ENCODE assay signal across 8 cellular contexts in the genomic region with DNA sequence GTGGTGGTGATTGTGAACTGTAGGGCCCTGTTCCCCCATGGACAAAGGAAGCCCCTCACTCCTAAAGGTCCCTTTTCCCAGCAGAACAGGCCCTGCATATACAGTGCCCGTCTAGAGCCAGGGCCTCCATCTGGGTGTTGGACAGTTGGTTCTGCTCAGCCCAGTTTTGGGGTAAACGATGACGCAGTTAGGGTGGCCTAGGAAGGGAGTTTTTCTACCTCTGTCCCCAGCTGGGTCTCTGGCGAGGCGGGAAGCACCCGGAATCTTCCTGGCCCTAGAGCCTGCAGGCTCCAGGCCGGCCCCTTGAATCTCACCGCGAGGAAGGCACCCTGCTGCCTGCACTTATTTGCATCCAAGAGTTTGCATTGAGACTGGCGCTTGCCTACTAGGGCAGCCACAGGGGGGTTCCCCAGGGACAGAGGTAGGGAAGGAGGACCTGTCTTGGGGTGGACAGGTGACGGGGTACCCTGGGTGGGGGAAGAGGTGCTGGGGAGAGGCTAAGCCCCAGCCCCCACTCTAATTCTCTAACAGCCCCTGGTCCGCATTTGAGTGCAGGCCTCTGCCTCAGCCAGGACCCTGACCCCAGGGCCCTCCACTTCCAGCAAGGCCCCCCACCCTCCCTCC. TPM values are rescaled to one million over a fixed set of nuclear protein-coding genes. Genes with fewer than 3 reads are reported as not detected.
DNase-seq lines count a peak whose midpoint lies in the region; ATAC-seq and TF ChIP-seq lines count a peak whose summit lies in the region.

No MANE protein-coding gene starts in this region.

- H3K4me1 ChIP-seq in BE2C (no peaks in the 10 kb centered on the region), colonic mucosa (peaks cover 5% of the 10 kb centered on the region)

- peaks cover 21% of the 10 kb centered on the region for H3K4me1 Mint-ChIP-seq in type B pancreatic cell (ENCODE audit: unreplicated experiment)

- H3K27ac Mint-ChIP-seq in type B pancreatic cell = peak overlapping the region; percentile 85

- no peaks in the 10 kb centered on the region for H3K9me3 ChIP-seq in BE2C
- H3K9me3 ChIP-seq in colonic mucosa = no peaks in the 10 kb centered on the region

- H3K9ac ChIP-seq in colonic mucosa (ENCODE audit: low read depth in 2 of 2, low read length in 2 of 2) = peak overlapping the region in 1 of 2 donors; percentile 35

- peak; percentile 35 for DNase-seq in BE2C
- peak; percentile 3 for DNase-seq in RPMI7951 (ENCODE audit: low read depth)
- DNase-seq in colonic mucosa = peak; percentile 64
- peak; percentile 38 for DNase-seq in midbrain (lab: John Stamatoyannopoulos, UW)
- DNase-seq in type B pancreatic cell (ENCODE audit: extremely low spot score, unreplicated experiment) = peak; percentile 68
- DNase-seq in NOMO-1 (lab: John Stamatoyannopoulos, UW; ENCODE audit: unreplicated experiment in 2 of 2) = no peak

- peaks cover 8% of the 10 kb centered on the region for H3K36me3 ChIP-seq in BE2C
- H3K36me3 ChIP-seq in colonic mucosa = no peaks in the 10 kb centered on the region

- no peaks in the 10 kb centered on the region for H3K27me3 Mint-ChIP-seq in type B pancreatic cell

- H3K4me3 ChIP-seq in BE2C (ENCODE audit: low read depth, low read length) (no peak overlapping the region), colonic mucosa (peak overlapping the region; percentile 80)

- H3K27me3 ChIP-seq in BE2C (no peaks in the 10 kb centered on the region), colonic mucosa (no peaks in the 10 kb centered on the region)

- ATAC-seq in GM18867 (IDR thresholded peaks at IDR 0.05; ENCODE audit: unreplicated experiment) (peak; percentile 75), HG03060 (IDR thresholded peaks at IDR 0.05; ENCODE audit: low read depth, unreplicated experiment) (peak; percentile 73)

- peak overlapping the region; percentile 89 for H3K27ac ChIP-seq in colonic mucosa

- no peaks in the 10 kb centered on the region for H3K9me3 Mint-ChIP-seq in type B pancreatic cell

- intact Hi-C loops in colonic mucosa (cut with DNase I) = no loop called here

- TF ChIP-seq CTCF in BE2C (IDR thresholded peaks at IDR 0.05; ENCODE audit: low read depth, low read length) (no peak), colonic mucosa (IDR thresholded peaks at IDR 0.05) (no peak), type B pancreatic cell (conservative IDR thresholded peaks at IDR 0.05) (no peak)

- H3K36me3 Mint-ChIP-seq in type B pancreatic cell = peaks cover 3% of the 10 kb centered on the region

- peak overlapping the region; percentile 88 for H3K4me3 Mint-ChIP-seq in type B pancreatic cell

RNA-seq across cellular contexts. Expression of a gene that starts 0.5 kb away (rescaled TPM):
- 25.1 TPM for polyA plus RNA-seq in BE2C (2012; ENCODE audit: insufficient read depth, insufficient read length, low read depth)
- total RNA-seq in RPMI7951 (2014; rRNA removed; shearing (Covaris generic)) = 22.9 and 28.0 TPM in 2 replicates
- total RNA-seq in colonic mucosa (10 to 100 TPM; 41.4 to 46.2 TPM), type B pancreatic cell (ENCODE audit: low replicate concordance) (49.4 and 59.7 TPM in 2 replicates)

Comparison
In these comparisons a context has a peak if more than half of its experiments do, and no peak if none do; other contexts are left out.
1. DNase-seq: peak in BE2C (single experiment), RPMI7951 (single experiment), colonic mucosa (single experiment), midbrain (single experiment) and type B pancreatic cell (single experiment); none in NOMO-1 (0 of 2).